ENCODE assay signal across 8 cellular contexts in the genomic region with DNA sequence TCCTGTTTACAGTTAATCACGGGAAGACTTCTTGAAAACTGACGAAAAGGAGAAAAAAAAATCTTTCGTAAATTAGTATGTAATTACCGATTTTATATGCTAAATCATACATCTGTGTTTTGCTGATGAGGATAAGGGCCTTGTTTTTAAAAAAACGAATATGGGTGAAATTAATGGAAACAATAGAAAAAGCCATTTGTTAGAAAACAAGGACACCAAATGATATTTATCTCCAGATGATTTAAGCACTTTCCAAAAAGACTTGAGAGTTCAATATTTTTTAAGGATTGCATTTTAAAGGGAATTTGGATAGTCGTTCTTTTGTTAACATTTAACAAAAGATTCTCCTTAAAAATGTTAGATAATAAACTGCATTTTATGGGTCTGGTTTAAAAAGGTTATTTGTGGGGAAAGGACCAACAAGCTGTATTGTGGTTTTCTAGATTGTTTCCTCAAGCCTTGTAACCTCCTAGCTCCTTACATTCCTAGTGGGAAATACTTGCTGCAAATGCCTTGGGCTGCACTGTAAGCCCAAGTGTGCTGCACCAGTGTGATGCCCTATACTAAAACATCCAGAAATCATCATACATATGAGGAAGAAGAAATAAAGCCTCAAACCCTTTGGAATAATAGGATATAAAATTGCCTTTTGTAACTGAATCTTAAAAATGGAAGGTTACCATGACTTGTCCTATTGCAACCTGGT. TPM values are rescaled to one million over a fixed set of nuclear protein-coding genes. Genes with fewer than 3 reads are reported as not detected.
DNase-seq lines count a peak whose midpoint lies in the region; ATAC-seq and TF ChIP-seq lines count a peak whose summit lies in the region.

No MANE protein-coding gene starts in this region.

- CTCF ChIA-PET in activated CD4-positive, alpha-beta T cell treated with anti-CD3 and anti-CD28 coated beads for 36 hours (lab: Charles Lee): no interaction called here

- no peak for DNase-seq in activated CD4-positive, alpha-beta T cell treated with anti-CD3 and anti-CD28 coated beads for 36 hours
- DNase-seq in activated CD4-positive, alpha-beta T cell treated with anti-CD3 and anti-CD28 coated beads for 48 hours: no peak
- DNase-seq in RPMI7951 (ENCODE audit: low read depth): peak; percentile 28
- DNase-seq in epithelial cell of esophagus (ENCODE audit: low read depth): no peak
- no peak for DNase-seq in progenitor cell of endocrine pancreas (ENCODE audit: low spot score, unreplicated experiment)
- no peak for DNase-seq in NOMO-1 treated with dmso at 0.1 percent for 144 hours (lab: John Stamatoyannopoulos, UW; ENCODE audit: unreplicated experiment)
- no peak for DNase-seq in activated effector memory CD4-positive, alpha-beta T cell treated with Interleukin-2 at 50 U/mL for 16 hours

- peak overlapping the region; percentile 89 for H3K4me3 Mint-ChIP-seq in activated CD4-positive, alpha-beta T cell treated with anti-CD3 and anti-CD28 coated beads for 36 hours
- peak overlapping the region; percentile 94 for H3K4me3 Mint-ChIP-seq in progenitor cell of endocrine pancreas (ENCODE audit: low read depth)

- peak overlapping the region; percentile 75 for H3K4me3 ChIP-seq in epithelial cell of esophagus (ENCODE audit: low read length)

- peaks cover 27% of the 10 kb centered on the region for H3K4me1 Mint-ChIP-seq in activated CD4-positive, alpha-beta T cell treated with anti-CD3 and anti-CD28 coated beads for 36 hours
- H3K4me1 Mint-ChIP-seq in progenitor cell of endocrine pancreas (ENCODE audit: low read depth): peaks cover 24% of the 10 kb centered on the region

- H3K27ac Mint-ChIP-seq in activated CD4-positive, alpha-beta T cell treated with anti-CD3 and anti-CD28 coated beads for 36 hours: peak overlapping the region; percentile 96
- H3K27ac Mint-ChIP-seq in progenitor cell of endocrine pancreas: peak overlapping the region; percentile 98

- intact Hi-C loops in activated CD4-positive, alpha-beta T cell treated with anti-CD3 and anti-CD28 coated beads for 36 hours (cut with DNase I, micrococcal nuclease): loop anchor here (2.0 to 10.0 kb wide), 8 partner anchors 212 to 1083 kb away; partner anchors contain the start of genes BCKDHB (in 1 of the 2), IRAK1BP1 (in 1 of the 2) and LCA5 (in 1 of the 2)

- POLR2A ChIA-PET in activated CD4-positive, alpha-beta T cell treated with anti-CD3 and anti-CD28 coated beads for 36 hours (lab: Charles Lee): no interaction called here

- no peak for ATAC-seq in activated CD4-positive, alpha-beta T cell treated with anti-CD3 and anti-CD28 coated beads for 36 hours
- no peak for ATAC-seq in HG03460 (IDR thresholded peaks at IDR 0.05; ENCODE audit: unreplicated experiment)

- no peaks in the 10 kb centered on the region for H3K9me3 Mint-ChIP-seq in activated CD4-positive, alpha-beta T cell treated with anti-CD3 and anti-CD28 coated beads for 36 hours (ENCODE audit: low read depth)
- no peaks in the 10 kb centered on the region for H3K9me3 Mint-ChIP-seq in progenitor cell of endocrine pancreas (ENCODE audit: low read depth)

- H3K27me3 Mint-ChIP-seq in activated CD4-positive, alpha-beta T cell treated with anti-CD3 and anti-CD28 coated beads for 36 hours: peaks cover 10% of the 10 kb centered on the region
- no peaks in the 10 kb centered on the region for H3K27me3 Mint-ChIP-seq in progenitor cell of endocrine pancreas

- TF ChIP-seq CTCF in epithelial cell of esophagus (IDR thresholded peaks at IDR 0.05; ENCODE audit: insufficient read depth, low read depth, low read length, missing control alignments) (no peak), progenitor cell of endocrine pancreas (IDR thresholded peaks at IDR 0.05; ENCODE audit: unreplicated experiment) (no peak)

- H3K36me3 Mint-ChIP-seq in activated CD4-positive, alpha-beta T cell treated with anti-CD3 and anti-CD28 coated beads for 36 hours (ENCODE audit: low read depth): peaks cover 14% of the 10 kb centered on the region
- peaks cover 1% of the 10 kb centered on the region for H3K36me3 Mint-ChIP-seq in progenitor cell of endocrine pancreas (ENCODE audit: insufficient read depth)

RNA-seq across cellular contexts. Expression of gene PHIP, which starts 1.5 kb away (rescaled TPM):
- 10 to 100 TPM; 24.8 to 25.5 TPM for total RNA-seq in activated CD4-positive, alpha-beta T cell treated with anti-CD3 and anti-CD28 coated beads for 36 hours
- 20.0 and 24.4 TPM in 2 replicates for total RNA-seq in RPMI7951 (2014; rRNA removed; shearing (Covaris generic))
- 72.2 and 74.5 TPM in 2 replicates for total RNA-seq in progenitor cell of endocrine pancreas
